ENCODE assay signal across 33 cellular contexts in genomic region chrX:87634361-87634760, GRCh38.
"Had no signal": no experiment of that assay in that cellular context is flagged by ENCODE, and none has a peak within 500 bp of the region (broad histone marks: within the 10 kb centered on the region; RNA-seq: fewer than 3 reads in every experiment).

No MANE protein-coding gene starts in this region.

- H3K27ac ChIP-seq: ascending aorta, breast epithelium, cardiac muscle cell, colonic mucosa, dorsolateral prefrontal cortex, epithelial cell of prostate, esophagus squamous epithelium, foreskin keratinocyte, gastrocnemius medialis, WERI-Rb-1 had no signal

- H3K27ac Mint-ChIP-seq: activated B cell treated with CpG ODN at 0.5 μM for 24 hours; activated CD4-positive, alpha-beta memory T cell treated with anti-CD3 and anti-CD28 coated beads, Interleukin-2, amount 10 ng/mL, durations not matched to agents 7 days and 5 days; activated naive CD4-positive, alpha-beta T cell treated with anti-CD3 and anti-CD28 coated beads, Interleukin-2, amount 10 ng/mL, durations not matched to agents 7 days and 5 days; activated naive CD4-positive, alpha-beta T cell treated with anti-CD3 and anti-CD28 coated beads, Interleukin-2, amount 50 U/mL, for 72 hours; activated naive CD8-positive, alpha-beta T cell treated with anti-CD3 and anti-CD28 coated beads, Interleukin-2, amount 10 ng/mL, durations not matched to agents 7 days and 5 days; activated T-cell treated with anti-CD3 and anti-CD28 coated beads, Interleukin-2, amount 50 U/mL, for 24 hours; activated T-cell treated with anti-CD3 and anti-CD28 coated beads, Interleukin-2, amount 50 U/mL, for 72 hours; brain; effector memory CD8-positive, alpha-beta T cell; T-helper 17 cell; T-helper 2 cell treated with Interferon-gamma antibody and Interleukin-4, amounts not matched to agents 5 μg/mL and 100 μg/mL, for 36 hours had no signal

- H3K4me3 Mint-ChIP-seq: activated B cell treated with CpG ODN at 0.5 μM for 24 hours; activated CD4-positive, alpha-beta memory T cell treated with anti-CD3 and anti-CD28 coated beads, Interleukin-2, amount 10 ng/mL, durations not matched to agents 7 days and 5 days; activated naive CD4-positive, alpha-beta T cell treated with anti-CD3 and anti-CD28 coated beads, Interleukin-2, amount 10 ng/mL, durations not matched to agents 7 days and 5 days; activated naive CD8-positive, alpha-beta T cell treated with anti-CD3 and anti-CD28 coated beads, Interleukin-2, amount 10 ng/mL, durations not matched to agents 7 days and 5 days; activated T-cell treated with anti-CD3 and anti-CD28 coated beads, Interleukin-2, amount 50 U/mL, for 24 hours; activated T-cell treated with anti-CD3 and anti-CD28 coated beads, Interleukin-2, amount 50 U/mL, for 72 hours; brain; effector memory CD8-positive, alpha-beta T cell; T-helper 17 cell; T-helper 2 cell treated with Interferon-gamma antibody and Interleukin-4, amounts not matched to agents 5 μg/mL and 100 μg/mL, for 36 hours had no signal

- H3K9me3 Mint-ChIP-seq: activated B cell treated with CpG ODN at 0.5 μM for 24 hours; activated CD4-positive, alpha-beta memory T cell treated with anti-CD3 and anti-CD28 coated beads, Interleukin-2, amount 10 ng/mL, durations not matched to agents 7 days and 5 days; activated naive CD8-positive, alpha-beta T cell treated with anti-CD3 and anti-CD28 coated beads, Interleukin-2, amount 10 ng/mL, durations not matched to agents 7 days and 5 days; activated T-cell treated with anti-CD3 and anti-CD28 coated beads, Interleukin-2, amount 50 U/mL, for 24 hours; activated T-cell treated with anti-CD3 and anti-CD28 coated beads, Interleukin-2, amount 50 U/mL, for 72 hours had no signal

- H3K27me3 Mint-ChIP-seq: activated B cell treated with CpG ODN at 0.5 μM for 24 hours; activated CD4-positive, alpha-beta memory T cell treated with anti-CD3 and anti-CD28 coated beads, Interleukin-2, amount 10 ng/mL, durations not matched to agents 7 days and 5 days; activated naive CD4-positive, alpha-beta T cell treated with anti-CD3 and anti-CD28 coated beads, Interleukin-2, amount 10 ng/mL, durations not matched to agents 7 days and 5 days; activated naive CD8-positive, alpha-beta T cell treated with anti-CD3 and anti-CD28 coated beads, Interleukin-2, amount 10 ng/mL, durations not matched to agents 7 days and 5 days; brain; effector memory CD8-positive, alpha-beta T cell; T-helper 17 cell had no signal

- H3K4me1 Mint-ChIP-seq: activated B cell treated with CpG ODN at 0.5 μM for 24 hours; activated CD4-positive, alpha-beta memory T cell treated with anti-CD3 and anti-CD28 coated beads, Interleukin-2, amount 10 ng/mL, durations not matched to agents 7 days and 5 days; activated naive CD4-positive, alpha-beta T cell treated with anti-CD3 and anti-CD28 coated beads, Interleukin-2, amount 10 ng/mL, durations not matched to agents 7 days and 5 days; activated naive CD8-positive, alpha-beta T cell treated with anti-CD3 and anti-CD28 coated beads, Interleukin-2, amount 10 ng/mL, durations not matched to agents 7 days and 5 days; T-helper 17 cell had no signal

- H3K4me3 ChIP-seq: ascending aorta, breast epithelium, cardiac muscle cell, colonic mucosa, dorsolateral prefrontal cortex, esophagus squamous epithelium, gastrocnemius medialis, heart left ventricle had no signal

- DNase-seq: activated B cell treated with CpG ODN at 0.5 μM for 24 hours; activated CD4-positive, alpha-beta memory T cell treated with anti-CD3 and anti-CD28 coated beads, Interleukin-2, amount 10 ng/mL, durations not matched to agents 7 days and 5 days; activated CD4-positive, alpha-beta T cell treated with anti-CD3 and anti-CD28 coated beads for 48 hours; activated CD4-positive, alpha-beta T cell treated with anti-CD3 and anti-CD28 coated beads, Interleukin-2, amount 50 U/mL, for 4 hours; activated CD8-positive, alpha-beta memory T cell treated with anti-CD3 and anti-CD28 coated beads, Interleukin-2, amount 50 U/mL, for 48 hours; activated gamma-delta T cell; activated naive CD4-positive, alpha-beta T cell; activated naive CD4-positive, alpha-beta T cell treated with anti-CD3 and anti-CD28 coated beads, Interleukin-2, amount 10 ng/mL, durations not matched to agents 7 days and 5 days; activated naive CD8-positive, alpha-beta T cell treated with anti-CD3 and anti-CD28 coated beads, Interleukin-2, amount 10 ng/mL, durations not matched to agents 7 days and 5 days; activated T-cell treated with anti-CD3 and anti-CD28 coated beads for 4 hours; activated T-cell treated with anti-CD3 and anti-CD28 coated beads, Interleukin-2, amount 50 U/mL, for 24 hours; activated T-cell treated with anti-CD3 and anti-CD28 coated beads, Interleukin-2, amount 50 U/mL, for 72 hours; central memory CD4-positive, alpha-beta T cell; cerebellar nuclear complex; colonic mucosa; dorsolateral prefrontal cortex; effector memory CD8-positive, alpha-beta T cell; esophagus squamous epithelium; foreskin keratinocyte; gastrocnemius medialis; glutamatergic neuron; heart left ventricle; T-helper 1 cell; T-helper 17 cell; T1000; WERI-Rb-1 had no signal

- H3K36me3 Mint-ChIP-seq: activated naive CD4-positive, alpha-beta T cell treated with anti-CD3 and anti-CD28 coated beads, Interleukin-2, amount 10 ng/mL, durations not matched to agents 7 days and 5 days; activated naive CD4-positive, alpha-beta T cell treated with anti-CD3 and anti-CD28 coated beads, Interleukin-2, amount 50 U/mL, for 72 hours; activated naive CD8-positive, alpha-beta T cell treated with anti-CD3 and anti-CD28 coated beads, Interleukin-2, amount 10 ng/mL, durations not matched to agents 7 days and 5 days had no signal
